1 cellular context compared by ENCODE assay signal in genomic region chr1:68808351-68808750, GRCh38.
TF ChIP-seq lines count a peak whose summit lies in the region.

No MANE protein-coding gene starts in this region.

TF ChIP-seq in SK-N-SH, 30 proteins besides CTCF, POLR2A, EP300 and RAD21 (continued from another document):
- TF ChIP-seq GABPA (IDR thresholded peaks at IDR 0.05; ENCODE audit: low read depth) (no peak), YY1 (IDR thresholded peaks at IDR 0.05; ENCODE audit: low read depth) (no peak), TEAD4 (IDR thresholded peaks at IDR 0.05; ENCODE audit: borderline replicate concordance, insufficient read depth) (no peak), FOXJ3 (CRISPR knock-in tag; IDR thresholded peaks at IDR 0.05) (no peak), USF2 (IDR thresholded peaks at IDR 0.05; ENCODE audit: borderline replicate concordance, low read depth, low read length) (no peak), TCF12 (IDR thresholded peaks at IDR 0.05) (no peak), MXI1 (IDR thresholded peaks at IDR 0.05; ENCODE audit: low read depth, low read length) (no peak)
- TF ChIP-seq, protein P1, sequence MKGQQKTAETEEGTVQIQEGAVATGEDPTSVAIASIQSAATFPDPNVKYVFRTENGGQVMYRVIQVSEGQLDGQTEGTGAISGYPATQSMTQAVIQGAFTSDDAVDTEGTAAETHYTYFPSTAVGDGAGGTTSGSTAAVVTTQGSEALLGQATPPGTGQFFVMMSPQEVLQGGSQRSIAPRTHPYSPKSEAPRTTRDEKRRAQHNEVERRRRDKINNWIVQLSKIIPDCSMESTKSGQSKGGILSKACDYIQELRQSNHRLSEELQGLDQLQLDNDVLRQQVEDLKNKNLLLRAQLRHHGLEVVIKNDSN (IDR thresholded peaks at IDR 0.05; ENCODE audit: borderline replicate concordance, low read depth), result no peak
